8 cellular contexts compared by ENCODE assay signal in the genomic region with DNA sequence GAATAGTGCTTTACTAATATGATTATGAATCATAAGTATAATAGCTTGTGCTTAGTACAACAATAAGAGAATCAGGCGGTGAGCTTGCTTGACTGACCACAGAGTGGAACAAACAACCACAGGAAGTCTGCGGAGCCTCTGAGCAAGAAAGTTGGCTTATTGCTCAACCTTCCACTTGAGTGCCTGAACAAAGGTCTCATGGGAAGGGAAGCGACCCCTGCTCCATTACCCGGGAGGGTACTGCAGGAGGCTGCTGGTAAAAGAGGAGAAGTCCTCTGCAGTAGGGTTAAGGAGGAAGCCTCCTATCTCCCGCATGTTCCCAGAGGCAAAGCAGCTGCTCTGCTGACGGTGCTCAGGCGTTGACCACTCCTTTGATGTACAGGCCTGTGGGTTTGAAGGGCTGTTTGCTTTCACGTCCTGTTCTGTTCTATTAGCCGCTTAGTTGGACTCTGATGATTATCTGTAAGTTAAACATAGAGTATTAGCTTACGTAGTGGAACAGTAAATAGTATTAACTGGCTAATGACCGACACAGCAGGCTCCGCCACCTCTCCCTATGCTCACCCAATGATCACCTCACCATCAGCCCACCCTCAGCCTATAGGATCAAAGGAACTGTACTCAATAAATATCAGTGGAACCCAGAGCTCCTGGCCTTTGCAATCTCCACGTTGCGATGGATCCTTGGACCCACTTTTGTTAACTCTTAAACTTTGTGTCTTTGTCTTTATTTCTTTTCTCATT. TPM values are rescaled to one million over a fixed set of nuclear protein-coding genes. Genes with fewer than 3 reads are reported as not detected.
DNase-seq lines count a peak whose midpoint lies in the region; ATAC-seq and TF ChIP-seq lines count a peak whose summit lies in the region.

No MANE protein-coding gene starts in this region.

- H3K4me3 ChIP-seq in aorta (ENCODE audit: low read length in 2 of 2) = no peak overlapping the region

- WGBS in aorta, 2 donors = 57 to 59% methylated on average over 14 of the region's 14 CpGs

- no peak overlapping the region for H3K4me3 Mint-ChIP-seq in chondrocyte (ENCODE audit: unreplicated experiment)
- H3K4me3 Mint-ChIP-seq in memory B cell = peak overlapping the region; percentile 18

- no peaks in the 10 kb centered on the region for H3K4me1 ChIP-seq in aorta (ENCODE audit: control insufficient read depth in 1 of 2, insufficient read depth in 2 of 2, low read length in 2 of 2)

- H3K27ac Mint-ChIP-seq in chondrocyte (ENCODE audit: unreplicated experiment) (no peak overlapping the region), memory B cell (no peak overlapping the region)

- H3K27me3 ChIP-seq in aorta (ENCODE audit: control insufficient read depth in 1 of 2, insufficient read depth in 2 of 2, low read length in 1 of 2) = no peaks in the 10 kb centered on the region

- no peaks in the 10 kb centered on the region for H3K9me3 ChIP-seq in aorta (ENCODE audit: control insufficient read depth, low read length)

- no peaks in the 10 kb centered on the region for H3K9me3 Mint-ChIP-seq in chondrocyte (ENCODE audit: low read depth)
- no peaks in the 10 kb centered on the region for H3K9me3 Mint-ChIP-seq in memory B cell

- no peaks in the 10 kb centered on the region for H3K36me3 ChIP-seq in aorta (ENCODE audit: control insufficient read depth in 1 of 2, insufficient read depth in 2 of 2, low read length in 1 of 2)

- peak in 2 of 3 donors; percentile 21 to 37 for DNase-seq in stimulated activated CD4-positive, alpha-beta T cell treated with anti-CD3 and anti-CD28 coated beads, Interleukin-12 subunit alpha, Interleukin-12 subunit beta, amount 100 ng/mL, for 48 hours (ENCODE audit: low read depth in 2 of 3, low spot score in 1 of 3)
- no peak for DNase-seq in stimulated activated CD4-positive, alpha-beta T cell treated with anti-CD3 and anti-CD28 coated beads, Interleukin-12 subunit alpha, Interleukin-12 subunit beta, amount 100 ng/mL, for 4 hours
- peak; percentile 28 for DNase-seq in NCI-H774 (lab: John Stamatoyannopoulos, UW)
- peak; percentile 39 for DNase-seq in chondrocyte (ENCODE audit: low spot score)
- DNase-seq in memory B cell (ENCODE audit: low spot score in 2 of 2) = no peak
- DNase-seq in aorta = peak; percentile 62 to 75
- DNase-seq in DMS153 (lab: John Stamatoyannopoulos, UW) = no peak

- H3K4me1 Mint-ChIP-seq in chondrocyte (ENCODE audit: low read depth) = peaks cover 2% of the 10 kb centered on the region
- peaks cover 13% of the 10 kb centered on the region for H3K4me1 Mint-ChIP-seq in memory B cell

- H3K27ac ChIP-seq in aorta (ENCODE audit: low read depth in 1 of 2, low read length in 2 of 2) = no peak overlapping the region

- intact Hi-C loops in aorta (cut with DNase I) = loop anchor here in 1 of 2 donors (5.0 to 10.0 kb wide), 3 partner anchors 69 to 199 kb away; a partner anchor contains a TSS

- H3K36me3 Mint-ChIP-seq in chondrocyte (ENCODE audit: low read depth) (no peaks in the 10 kb centered on the region), memory B cell (no peaks in the 10 kb centered on the region)

- no peak for TF ChIP-seq CTCF in chondrocyte (IDR thresholded peaks at IDR 0.05)

- H3K27me3 Mint-ChIP-seq in chondrocyte (ENCODE audit: low read depth) = peaks cover 39% of the 10 kb centered on the region
- no peaks in the 10 kb centered on the region for H3K27me3 Mint-ChIP-seq in memory B cell

- peak; percentile 50 for ATAC-seq in memory B cell (ENCODE audit: low read depth)
- peak; percentile 34 for ATAC-seq in aorta (ENCODE audit: low FRiP score)
- no peak for ATAC-seq in HG03039 (IDR thresholded peaks at IDR 0.05; ENCODE audit: unreplicated experiment)

RNA-seq across cellular contexts. Expression of a gene that starts 17.5 kb away (rescaled TPM):
- total RNA-seq in chondrocyte = not detected in 3 replicates
- 1 to 10 TPM in 1 of 2 donors, under 1 TPM in 1; 0.15 to 1.0 TPM for total RNA-seq in aorta
- 1 to 10 TPM in 1 of 2 donors, under 1 TPM in 1; 0.26 to 2.0 TPM for polyA plus RNA-seq in aorta

RNA-seq across cellular contexts. Expression of a gene that starts 31.1 kb away (rescaled TPM):
- total RNA-seq in chondrocyte (0.17 TPM in 1 of 3 replicates, not detected in the others), aorta (not detected)
- under 1 TPM in 1 of 2 donors, not detected in 1; 0.25 TPM for polyA plus RNA-seq in aorta

RNA-seq across cellular contexts. Expression of a gene that starts 54.0 kb away (rescaled TPM):
- total RNA-seq in chondrocyte (not detected in 3 replicates), aorta (not detected)
- not detected for polyA plus RNA-seq in aorta

Comparison
In these comparisons a context has a peak if more than half of its experiments do, and no peak if none do; other contexts are left out.
1. DNase-seq: peak in stimulated activated CD4-positive, alpha-beta T cell treated with anti-CD3 and anti-CD28 coated beads, Interleukin-12 subunit alpha, Interleukin-12 subunit beta, amount 100 ng/mL, for 48 hours (2 of 3), NCI-H774 (single experiment), chondrocyte (single experiment) and aorta (2 of 2); none in stimulated activated CD4-positive, alpha-beta T cell treated with anti-CD3 and anti-CD28 coated beads, Interleukin-12 subunit alpha, Interleukin-12 subunit beta, amount 100 ng/mL, for 4 hours (single experiment), memory B cell (0 of 2) and DMS153 (single experiment).